Comparison of ENCODE assay signal across 12 cellular contexts in genomic region chr17:7470457-7470973, GRCh38. TPM values are rescaled to one million over a fixed set of nuclear protein-coding genes. Genes with fewer than 3 reads are reported as not detected.
DNase-seq lines count a peak whose midpoint lies in the region; ATAC-seq and TF ChIP-seq lines count a peak whose summit lies in the region.
"Not testable (repeated sequence)": the region's sequence is repeated elsewhere in the genome, so short reads cannot be mapped to it uniquely, and the experiment has no call there.
"Had no signal": no experiment of that assay in that cellular context is flagged by ENCODE, and none has a peak within 500 bp of the region (broad histone marks: within the 10 kb centered on the region; RNA-seq: fewer than 3 reads in every experiment).

No MANE protein-coding gene starts in this region.

- peak overlapping the region; percentile 76 to 91 (median 82) for H3K27ac ChIP-seq in adrenal gland
- H3K27ac ChIP-seq in gastroesophageal sphincter: peak overlapping the region in 3 of 4 donors; percentile 1 to 33 (median 28)
- H3K27ac ChIP-seq in right lobe of liver: peak overlapping the region in 1 of 3 donors; percentile 30
- H3K27ac ChIP-seq in psoas muscle: peak overlapping the region; percentile 30

- WGBS in adrenal gland, 4 donors: 49 to 65% (median 54%) methylated on average over 7 to 8 of the region's 8 CpGs
- 74 to 94% methylated on average over 3 to 8 of the region's 8 CpGs for WGBS in gastroesophageal sphincter (ENCODE audit: low coverage in 1 of 2), 2 donors
- 56% methylated on average over 8 of the region's 8 CpGs for WGBS in right lobe of liver (ENCODE audit: insufficient coverage, low coverage, low lambda C conversion rate, missing lambda C conversion rate)
- WGBS in psoas muscle, 3 donors: 56 to 73% (median 59%) methylated on average over 8 of the region's 8 CpGs

- peaks cover 44% of the 10 kb centered on the region for H3K4me1 Mint-ChIP-seq in activated T-cell treated with anti-CD3 and anti-CD28 coated beads, Interleukin-2, amount 50 U/mL, for 24 hours (ENCODE audit: low read depth)
- peaks cover 38 to 41% of the 10 kb centered on the region in 2 donors for H3K4me1 Mint-ChIP-seq in immature natural killer cell
- peaks cover 16 to 71% (median 52%) of the 10 kb centered on the region in 4 donors for H3K4me1 Mint-ChIP-seq in naive thymus-derived CD8-positive, alpha-beta T cell

- peak overlapping the region; percentile 29 for H3K27ac Mint-ChIP-seq in activated T-cell treated with anti-CD3 and anti-CD28 coated beads, Interleukin-2, amount 50 U/mL, for 24 hours
- H3K27ac Mint-ChIP-seq in immature natural killer cell: peak overlapping the region in 4 of 6 donors; percentile 53 to 89 (median 72)
- peak overlapping the region in 6 of 10 donors; percentile 25 to 93 (median 58) for H3K27ac Mint-ChIP-seq in naive thymus-derived CD8-positive, alpha-beta T cell

- H3K4me3 ChIP-seq in adrenal gland, gastroesophageal sphincter, right lobe of liver, psoas muscle: not testable (repeated sequence)

- intact Hi-C loops in adrenal gland (cut with DNase I); right lobe of liver (cut with DNase I); psoas muscle (cut with DNase I): not testable (repeated sequence)

- not testable (repeated sequence) for H3K9me3 ChIP-seq in adrenal gland (replicated peaks in 1 of 3); gastroesophageal sphincter; right lobe of liver; psoas muscle

- H3K9me3 Mint-ChIP-seq in activated T-cell treated with anti-CD3 and anti-CD28 coated beads, Interleukin-2, amount 50 U/mL, for 24 hours; immature natural killer cell; naive thymus-derived CD8-positive, alpha-beta T cell: not testable (repeated sequence)

- not testable (repeated sequence) for ATAC-seq in gastroesophageal sphincter; naive thymus-derived CD8-positive, alpha-beta T cell; psoas muscle
- ATAC-seq in right lobe of liver: peak in 3 of 4 donors; percentile 43 to 72 (median 60)

- H3K27me3 Mint-ChIP-seq in activated T-cell treated with anti-CD3 and anti-CD28 coated beads, Interleukin-2, amount 50 U/mL, for 24 hours; immature natural killer cell (ENCODE audit: low read depth in 3 of 3); naive thymus-derived CD8-positive, alpha-beta T cell: not testable (repeated sequence)

- H3K36me3 Mint-ChIP-seq in activated T-cell treated with anti-CD3 and anti-CD28 coated beads, Interleukin-2, amount 50 U/mL, for 24 hours (ENCODE audit: low read depth): peaks cover 20% of the 10 kb centered on the region
- not testable (repeated sequence) for H3K36me3 Mint-ChIP-seq in immature natural killer cell
- peaks cover 0 to 25% (median 5%) of the 10 kb centered on the region in 3 donors for H3K36me3 Mint-ChIP-seq in naive thymus-derived CD8-positive, alpha-beta T cell

- peak in 1 of 6 experiments; percentile 20 for TF ChIP-seq CTCF in adrenal gland (IDR thresholded peaks at IDR 0.05)
- not testable (repeated sequence) for TF ChIP-seq CTCF in gastroesophageal sphincter (IDR thresholded peaks at IDR 0.05); right lobe of liver (IDR thresholded peaks at IDR 0.05); psoas muscle (IDR thresholded peaks at IDR 0.05)

- not testable (repeated sequence) for TF ChIP-seq EP300 in gastroesophageal sphincter (IDR thresholded peaks at IDR 0.05)

- POLR2A ChIA-PET in naive thymus-derived CD8-positive, alpha-beta T cell (lab: Charles Lee): interaction anchor here (0.7 to 12.5 kb wide), 3 partner anchors 9 to 25 kb away, joined by 3 to 295 read pairs (median 21); partner anchors contain the start of gene ZBTB4

- H3K36me3 ChIP-seq in adrenal gland (replicated peaks in 1 of 2); right lobe of liver: not testable (repeated sequence)
- H3K36me3 ChIP-seq in gastroesophageal sphincter (peaks cover 0 to 15% of the 10 kb centered on the region in 2 donors), psoas muscle (ENCODE audit: insufficient read depth in 1 of 2, low read depth in 1 of 2) (peaks cover 0 to 12% of the 10 kb centered on the region in 2 donors)

- not testable (repeated sequence) for DNase-seq in activated T-cell treated with anti-CD3 and anti-CD28 coated beads, Interleukin-2, amount 50 U/mL, for 24 hours; immature natural killer cell; right lobe of liver; naive thymus-derived CD8-positive, alpha-beta T cell; psoas muscle
- DNase-seq in adrenal gland: peak; percentile 66 to 88 (median 80)

- not testable (repeated sequence) for H3K4me3 Mint-ChIP-seq in activated T-cell treated with anti-CD3 and anti-CD28 coated beads, Interleukin-2, amount 50 U/mL, for 24 hours; immature natural killer cell; naive thymus-derived CD8-positive, alpha-beta T cell

- peak in 1 of 2 donors; percentile 15 for TF ChIP-seq POLR2A in adrenal gland (IDR thresholded peaks at IDR 0.05)
- not testable (repeated sequence) for TF ChIP-seq POLR2A in gastroesophageal sphincter (IDR thresholded peaks at IDR 0.05); right lobe of liver (IDR thresholded peaks at IDR 0.05)

- not testable (repeated sequence) for H3K27me3 ChIP-seq in adrenal gland; gastroesophageal sphincter; right lobe of liver; psoas muscle (ENCODE audit: insufficient read depth in 3 of 3, low read length in 2 of 3)

- H3K4me1 ChIP-seq in adrenal gland (replicated peaks in 1 of 2) (peaks cover 38 to 59% of the 10 kb centered on the region in 2 donors), gastroesophageal sphincter (peaks cover 2 to 97% (median 24%) of the 10 kb centered on the region in 3 donors), right lobe of liver (peaks cover 0 to 47% (median 15%) of the 10 kb centered on the region in 4 donors), psoas muscle (peaks cover 50% of the 10 kb centered on the region)

RNA-seq across cellular contexts. Expression of gene ZBTB4, which starts 8.9 kb away (rescaled TPM):
- total RNA-seq in adrenal gland (100 to 1,000 TPM in 1 of 8 donors, 10 to 100 TPM in 7; 54.0 to 111 (median 76.4) TPM), gastroesophageal sphincter (100 to 1,000 TPM in 1 of 4 donors, 10 to 100 TPM in 3; 68.4 to 115 (median 80.2) TPM), right lobe of liver (10 to 100 TPM in 1 of 6 experiments, 1 to 10 TPM in 5; 5.7 to 10.5 (median 7.9) TPM), psoas muscle (10 to 100 TPM; 29.3 to 43.2 (median 35.5) TPM)
- polyA plus RNA-seq in adrenal gland (10 to 100 TPM; 30.0 to 59.6 (median 54.6) TPM), immature natural killer cell (10 to 100 TPM in 1 of 3 donors, 1 to 10 TPM in 2; 4.4 to 25.8 (median 8.3) TPM), psoas muscle (10 to 100 TPM; 10.3 to 20.2 (median 13.5) TPM)
- 100 to 1,000 TPM; 101 to 104 TPM for total RNA-seq in naive thymus-derived CD8-positive, alpha-beta T cell
- 10 to 100 TPM; 16.8 to 28.4 (median 19.7) TPM for polyA plus RNA-seq in naive thymus-derived CD8-positive, alpha-beta T cell

RNA-seq across cellular contexts. Expression of gene SLC35G6, which starts 10.7 kb away (rescaled TPM):
- total RNA-seq in adrenal gland (not detected), gastroesophageal sphincter (not detected), right lobe of liver (not detected), psoas muscle (not detected)
- polyA plus RNA-seq in adrenal gland (under 1 TPM in 1 of 3 donors, not detected in 2; 0.24 TPM), immature natural killer cell (not detected), psoas muscle (under 1 TPM in 1 of 3 donors, not detected in 2; 0.05 TPM)
- total RNA-seq in naive thymus-derived CD8-positive, alpha-beta T cell: not detected
- polyA plus RNA-seq in naive thymus-derived CD8-positive, alpha-beta T cell: not detected
- total RNA-seq: A673; CD4-positive, alpha-beta memory T cell; GM23248 had no signal
- polyA plus RNA-seq: AG04450; CD14-positive monocyte; CD4-positive, alpha-beta memory T cell had no signal

RNA-seq across cellular contexts. Expression of gene POLR2A, which starts 13.7 kb away (rescaled TPM):
- 100 to 1,000 TPM in 5 of 8 donors, 10 to 100 TPM in 3; 84.2 to 172 (median 118) TPM for total RNA-seq in adrenal gland
- 10 to 100 TPM; 19.3 to 80.4 (median 58.7) TPM for polyA plus RNA-seq in adrenal gland
- total RNA-seq in gastroesophageal sphincter: 10 to 100 TPM; 41.0 to 55.3 (median 47.3) TPM
- polyA plus RNA-seq in immature natural killer cell: 10 to 100 TPM; 16.0 to 67.8 (median 25.7) TPM
- total RNA-seq in right lobe of liver: 10 to 100 TPM; 36.1 to 49.9 (median 46.0) TPM
- total RNA-seq in naive thymus-derived CD8-positive, alpha-beta T cell: 100 to 1,000 TPM; 186 to 193 TPM
- 10 to 100 TPM; 31.1 to 68.0 (median 47.3) TPM for polyA plus RNA-seq in naive thymus-derived CD8-positive, alpha-beta T cell
- 10 to 100 TPM; 42.7 to 74.3 (median 56.9) TPM for total RNA-seq in psoas muscle
- 10 to 100 TPM in 2 of 3 donors, 1 to 10 TPM in 1; 8.0 to 68.7 (median 15.0) TPM for polyA plus RNA-seq in psoas muscle

RNA-seq across cellular contexts. Expression of gene CHRNB1, which starts 25.7 kb away (rescaled TPM):
- total RNA-seq in adrenal gland (10 to 100 TPM; 18.7 to 56.3 (median 39.0) TPM), gastroesophageal sphincter (10 to 100 TPM in 1 of 4 donors, 1 to 10 TPM in 3; 4.7 to 12.1 (median 8.1) TPM), right lobe of liver (10 to 100 TPM in 2 of 6 experiments, 1 to 10 TPM in 4; 6.0 to 12.3 (median 8.2) TPM), psoas muscle (100 to 1,000 TPM; 107 to 190 (median 147) TPM)
- polyA plus RNA-seq in adrenal gland (10 to 100 TPM; 32.2 to 40.8 (median 32.9) TPM), immature natural killer cell (10 to 100 TPM; 32.4 to 41.3 (median 38.5) TPM), psoas muscle (100 to 1,000 TPM in 1 of 3 donors, 10 to 100 TPM in 2; 73.0 to 118 (median 91.7) TPM)
- total RNA-seq in naive thymus-derived CD8-positive, alpha-beta T cell: 1 to 10 TPM; 5.4 to 7.3 TPM
- 10 to 100 TPM; 18.1 to 24.5 (median 24.3) TPM for polyA plus RNA-seq in naive thymus-derived CD8-positive, alpha-beta T cell

RNA-seq across cellular contexts. Expression of gene FGF11, which starts 31.2 kb away (rescaled TPM):
- 10 to 100 TPM; 12.8 to 76.7 (median 27.3) TPM for total RNA-seq in adrenal gland
- polyA plus RNA-seq in adrenal gland: 10 to 100 TPM; 10.2 to 33.2 (median 19.2) TPM
- 1 to 10 TPM in 1 of 4 donors, under 1 TPM in 2, not detected in 1; 0.13 to 1.0 (median 0.42) TPM for total RNA-seq in gastroesophageal sphincter
- not detected for polyA plus RNA-seq in immature natural killer cell
- total RNA-seq in right lobe of liver: under 1 TPM in 5 of 6 experiments, not detected in 1; 0.37 to 0.84 (median 0.68) TPM
- 1 to 10 TPM; 2.4 to 3.0 TPM for total RNA-seq in naive thymus-derived CD8-positive, alpha-beta T cell
- under 1 TPM; 0.10 to 0.32 (median 0.22) TPM for polyA plus RNA-seq in naive thymus-derived CD8-positive, alpha-beta T cell
- total RNA-seq in psoas muscle: 10 to 100 TPM in 3 of 4 donors, 1 to 10 TPM in 1; 2.7 to 21.1 (median 10.1) TPM
- polyA plus RNA-seq in psoas muscle: 1 to 10 TPM; 2.0 to 4.4 (median 3.7) TPM
- total RNA-seq: GM23248 had no signal
- polyA plus RNA-seq: CD14-positive monocyte had no signal
